Comparison of ENCODE assay signal across 10 cellular contexts in genomic region chr2:113376935-113377445, GRCh38.
DNase-seq lines count a peak whose midpoint lies in the region; ATAC-seq lines count a peak whose summit lies in the region.
"Had no signal": no experiment of that assay in that cellular context is flagged by ENCODE, and none has a peak within 500 bp of the region (broad histone marks: within the 10 kb centered on the region; RNA-seq: fewer than 3 reads in every experiment).

No MANE protein-coding gene starts in this region.

- DNase-seq in left lobe of liver (ENCODE audit: low spot score) (no peak), cerebellum (ENCODE audit: low spot score) (no peak), T-helper 9 cell (no peak), H4 (ENCODE audit: low spot score) (no peak), occipital lobe (lab: John Stamatoyannopoulos, UW) (no peak)
- DNase-seq: NCI-H446 had no signal

- ATAC-seq in GM18499 (IDR thresholded peaks at IDR 0.05; ENCODE audit: insufficient read depth, unreplicated experiment) (peak; percentile 74), GM21367 (IDR thresholded peaks at IDR 0.05; ENCODE audit: unreplicated experiment) (peak; percentile 55), HG03159 (IDR thresholded peaks at IDR 0.05; ENCODE audit: unreplicated experiment) (peak; percentile 84), left lobe of liver (peak; percentile 40)
- ATAC-seq: body of pancreas had no signal
